ENCODE assay signal across 8 cellular contexts in the genomic region with DNA sequence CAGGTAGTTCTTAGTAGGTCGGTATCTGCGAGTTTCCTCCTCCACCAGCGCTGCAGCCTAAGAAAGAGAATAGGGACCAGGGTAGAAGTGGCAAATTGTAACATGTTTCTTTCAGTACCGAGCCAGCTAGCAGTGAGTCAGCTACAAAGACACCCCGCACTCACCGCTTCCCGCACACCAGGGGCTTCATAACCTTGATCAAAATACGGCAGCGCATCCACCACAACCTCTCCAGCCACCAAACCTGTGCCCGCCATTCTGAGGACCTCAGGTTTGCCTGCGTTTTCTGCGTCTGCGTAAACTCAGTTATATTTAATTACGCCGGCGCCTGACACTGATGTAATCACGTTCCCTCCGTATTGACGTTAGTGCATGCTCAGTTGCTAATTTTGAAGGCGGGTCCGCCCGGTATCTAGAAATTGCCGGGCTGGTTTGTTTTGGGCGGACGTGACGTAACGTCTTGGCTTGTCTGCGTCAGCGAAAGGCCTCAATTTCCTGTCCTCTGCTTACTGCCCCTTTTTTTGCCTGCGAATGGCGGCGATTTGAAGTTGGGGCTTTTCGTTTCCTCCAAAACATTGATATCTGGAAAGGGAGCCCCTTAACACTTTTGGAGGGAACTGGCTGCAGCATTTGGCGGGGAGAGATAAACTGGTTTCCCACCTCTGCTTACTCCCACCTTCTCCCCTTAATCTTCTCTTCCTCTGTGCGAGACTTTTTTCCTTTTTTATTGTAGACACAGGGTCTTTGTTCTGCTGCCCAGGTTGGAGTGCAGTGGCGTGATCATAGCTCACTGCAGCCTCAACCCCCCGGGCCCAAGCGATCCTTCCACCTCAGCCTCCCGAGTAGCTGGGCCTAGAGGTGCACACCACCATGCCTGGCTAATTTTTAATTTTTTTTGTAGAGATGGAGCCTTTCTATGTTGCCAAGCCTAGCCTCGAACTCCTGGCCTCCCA. TPM values are rescaled to one million over a fixed set of nuclear protein-coding genes. Genes with fewer than 3 reads are reported as not detected.
DNase-seq lines count a peak whose midpoint lies in the region; ATAC-seq and TF ChIP-seq lines count a peak whose summit lies in the region.

TSS of gene BCAS2 (minus strand) at position 281 of the 953 bp plus-strand sequence. CDS start at position 257, 24 bp downstream.

- peak; percentile 97 for TF ChIP-seq POLR2A in GM15510 (IDR thresholded peaks at IDR 0.05; ENCODE audit: borderline replicate concordance, extremely low read depth, insufficient read length)

- peaks cover 42% of the 10 kb centered on the region for H3K4me1 ChIP-seq in left ventricle myocardium inferior

- peaks cover 35% of the 10 kb centered on the region for H3K36me3 ChIP-seq in left ventricle myocardium inferior

- H3K36me3 Mint-ChIP-seq in T-helper 17 cell (ENCODE audit: low read depth): peaks cover 2% of the 10 kb centered on the region
- peaks cover 8% of the 10 kb centered on the region for H3K36me3 Mint-ChIP-seq in progenitor cell of endocrine pancreas (ENCODE audit: insufficient read depth)

- H3K27me3 ChIP-seq in left ventricle myocardium inferior (ENCODE audit: low read depth): no peaks in the 10 kb centered on the region

- H3K9me3 ChIP-seq in T-helper 17 cell (ENCODE audit: control insufficient read depth, low read length, poor library complexity, severe bottlenecking) (no peaks in the 10 kb centered on the region), left ventricle myocardium inferior (replicated peaks) (no peaks in the 10 kb centered on the region)

- peak within 1 kb of the TSS; percentile 94 for H3K4me3 Mint-ChIP-seq in T-helper 17 cell
- H3K4me3 Mint-ChIP-seq in progenitor cell of endocrine pancreas (ENCODE audit: low read depth): peak within 1 kb of the TSS; percentile 99

- TF ChIP-seq CTCF in left ventricle myocardium inferior (IDR thresholded peaks at IDR 0.05; ENCODE audit: borderline replicate concordance) (no peak), progenitor cell of endocrine pancreas (IDR thresholded peaks at IDR 0.05; ENCODE audit: unreplicated experiment) (no peak)

- no peaks in the 10 kb centered on the region for H3K9me3 Mint-ChIP-seq in progenitor cell of endocrine pancreas (ENCODE audit: low read depth)

- DNase-seq in NCI-H1694 treated with DMSO at 0.1 percent for 48 hours (lab: John Stamatoyannopoulos, UW) (peak; percentile 97), T-helper 17 cell (peak; percentile 75 to 87 (median 86)), amygdala (lab: John Stamatoyannopoulos, UW) (peak; percentile 68 to 99 (median 93)), left ventricle myocardium inferior (peak; percentile 96), progenitor cell of endocrine pancreas (ENCODE audit: low spot score, unreplicated experiment) (peak; percentile 81), ureter (ENCODE audit: low spot score) (peak; percentile 98)

- H3K4me1 Mint-ChIP-seq in T-helper 17 cell (peaks cover 16% of the 10 kb centered on the region), progenitor cell of endocrine pancreas (ENCODE audit: low read depth) (peaks cover 10% of the 10 kb centered on the region)

- peak within 1 kb of the TSS; percentile 81 for H3K4me3 ChIP-seq in left ventricle myocardium inferior

- peak within 1 kb of the TSS; percentile 90 for H3K27ac ChIP-seq in left ventricle myocardium inferior (replicated peaks)

- intact Hi-C loops in left ventricle myocardium inferior (cut with micrococcal nuclease): no loop called here

- ATAC-seq in HG02885 (IDR thresholded peaks at IDR 0.05; ENCODE audit: poor library complexity, unreplicated experiment) (peak; percentile 99), T-helper 17 cell (peak; percentile 95)

- H3K27me3 Mint-ChIP-seq in T-helper 17 cell (no peaks in the 10 kb centered on the region), progenitor cell of endocrine pancreas (no peaks in the 10 kb centered on the region)

- H3K27ac Mint-ChIP-seq in T-helper 17 cell (peak within 1 kb of the TSS; percentile 97), progenitor cell of endocrine pancreas (peak within 1 kb of the TSS; percentile 99)

RNA-seq across cellular contexts. Expression of gene BCAS2, which starts in this region (rescaled TPM):
- total RNA-seq in T-helper 17 cell: 10 to 100 TPM; 74.9 to 82.1 TPM
- total RNA-seq in left ventricle myocardium inferior: 32.9 TPM
- 57.6 and 58.5 TPM in 2 replicates for total RNA-seq in progenitor cell of endocrine pancreas
- total RNA-seq in ureter: 46.0 TPM

Comparison
In these comparisons a context has a peak if more than half of its experiments do, and no peak if none do; other contexts are left out.
1. Peak in every context shown above with its lines: DNase-seq, ATAC-seq, H3K4me3 ChIP-seq and H3K27ac ChIP-seq.